Comparison of ENCODE assay signal across 17 cellular contexts in genomic region chr20:24779886-24780285, GRCh38.
"Had no signal": no experiment of that assay in that cellular context is flagged by ENCODE, and none has a peak within 500 bp of the region (broad histone marks: within the 10 kb centered on the region; RNA-seq: fewer than 3 reads in every experiment).

No MANE protein-coding gene starts in this region.

- H3K9ac ChIP-seq: neural progenitor cell had no signal

- H3K27me3 ChIP-seq: foreskin keratinocyte, neural progenitor cell, pancreas had no signal

- H3K4me3 Mint-ChIP-seq: dendritic cell treated with granulocyte-macrophage colony-stimulating factor and Interleukin-4, amounts not matched to agents 40 ng/mL and 50 ng/mL, for 4 days; effector memory CD8-positive, alpha-beta T cell; naive thymus-derived CD8-positive, alpha-beta T cell; neural progenitor cell; stimulated activated naive B cell treated with anti-CD40 and anti-IgM and Interleukin-4, amounts not matched to agents 10 μg/mL and 1 μg/mL and 100 μg/mL, for 72 hours had no signal

- ATAC-seq: effector memory CD8-positive, alpha-beta T cell; foreskin keratinocyte; left colon; left ventricle myocardium superior; mucosa of descending colon; naive thymus-derived CD8-positive, alpha-beta T cell; pancreas; stimulated activated naive B cell treated with anti-CD40 and anti-IgM and Interleukin-4, amounts not matched to agents 10 μg/mL and 1 μg/mL and 100 μg/mL, for 72 hours had no signal

- DNase-seq: cerebellar nuclear complex; effector memory CD8-positive, alpha-beta T cell; foreskin keratinocyte; left ventricle myocardium superior; mucosa of descending colon; naive thymus-derived CD8-positive, alpha-beta T cell; nucleus accumbens; right cardiac atrium; stimulated activated CD4-positive, alpha-beta T cell treated with anti-CD3 and anti-CD28 coated beads, Interleukin-2, amount 100 ng/mL, for 24 hours; stimulated activated CD4-positive, alpha-beta T cell treated with anti-CD3 and anti-CD28 coated beads, Interleukin-4, amount 100 ng/mL, for 4 hours; stimulated activated naive B cell treated with anti-CD40 and anti-IgM and Interleukin-4, amounts not matched to agents 10 μg/mL and 1 μg/mL and 100 μg/mL, for 72 hours; trophoblast cell had no signal

- H3K4me1 ChIP-seq: neural progenitor cell, pancreas had no signal

- H3K36me3 ChIP-seq: neural progenitor cell, pancreas had no signal

- H3K4me3 ChIP-seq: mucosa of descending colon, neural progenitor cell, pancreas had no signal

- H3K27ac Mint-ChIP-seq: dendritic cell treated with granulocyte-macrophage colony-stimulating factor and Interleukin-4, amounts not matched to agents 40 ng/mL and 50 ng/mL, for 4 days; effector memory CD8-positive, alpha-beta T cell; neural progenitor cell; progenitor cell of endocrine pancreas; stimulated activated naive B cell treated with anti-CD40 and anti-IgM and Interleukin-4, amounts not matched to agents 10 μg/mL and 1 μg/mL and 100 μg/mL, for 72 hours had no signal

- H3K9me3 ChIP-seq: mucosa of descending colon, pancreas had no signal

- H3K27ac ChIP-seq: foreskin keratinocyte, neural progenitor cell, pancreas had no signal

- H3K4me2 ChIP-seq: neural progenitor cell had no signal

- H3K36me3 Mint-ChIP-seq: neural progenitor cell had no signal
